In the genomic region with DNA sequence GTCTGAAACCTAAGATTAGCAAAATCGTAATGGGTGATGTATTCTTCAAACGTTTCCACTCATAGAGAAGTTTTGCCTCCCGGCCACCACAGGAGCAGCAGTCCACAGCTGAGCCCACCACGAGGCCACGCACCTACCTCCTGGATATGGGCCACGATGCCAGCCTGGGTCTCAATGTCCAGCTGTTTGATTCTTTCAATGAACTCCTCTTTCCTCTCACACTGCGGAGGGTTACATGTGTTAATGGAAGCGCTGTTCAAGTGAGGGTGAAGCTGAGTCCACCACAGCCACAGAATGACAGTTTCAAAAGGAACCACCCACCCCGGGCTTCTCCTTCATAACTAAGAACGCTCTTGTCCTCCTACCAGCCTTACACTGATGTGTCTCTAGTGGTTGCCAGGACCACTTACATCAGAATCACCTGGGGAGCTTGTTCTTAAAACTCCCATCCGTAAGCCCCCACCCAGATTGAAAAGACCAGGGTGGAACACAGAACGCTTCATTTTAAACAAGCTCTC, we compare ENCODE assay signal across 24 cellular contexts.
A peak's percentile ranks its signal among the peaks of the same experiment; 100 is the strongest.
DNase-seq lines count a peak whose midpoint lies in the region; ATAC-seq and TF ChIP-seq lines count a peak whose summit lies in the region.
"Had no signal": no experiment of that assay in that cellular context is flagged by ENCODE, and none has a peak within 500 bp of the region (broad histone marks: within the 10 kb centered on the region; RNA-seq: fewer than 3 reads in every experiment).

No MANE protein-coding gene starts in this region.

- no peak overlapping the region for H2BK15ac ChIP-seq in neuronal stem cell (ENCODE audit: low read length)

- no peaks in the 10 kb centered on the region for H3K27me3 Mint-ChIP-seq in activated CD8-positive, alpha-beta T cell treated with anti-CD3 and anti-CD28 coated beads for 36 hours
- no peaks in the 10 kb centered on the region for H3K27me3 Mint-ChIP-seq in activated CD8-positive, alpha-beta T cell treated with anti-CD3 and anti-CD28 coated beads, Interleukin-2, amount 10 ng/mL, durations not matched to agents 7 days and 5 days (ENCODE audit: low read depth)
- H3K27me3 Mint-ChIP-seq in chondrocyte (ENCODE audit: low read depth): no peaks in the 10 kb centered on the region
- H3K27me3 Mint-ChIP-seq: activated CD4-positive, alpha-beta T cell treated with anti-CD3 and anti-CD28 coated beads, Interleukin-2, amount 10 ng/mL, durations not matched to agents 24 days and 14 days; B cell had no signal

- no peak overlapping the region for H3K4me3 Mint-ChIP-seq in activated CD8-positive, alpha-beta T cell treated with anti-CD3 and anti-CD28 coated beads for 36 hours
- no peak overlapping the region for H3K4me3 Mint-ChIP-seq in activated CD8-positive, alpha-beta T cell treated with anti-CD3 and anti-CD28 coated beads, Interleukin-2, amount 10 ng/mL, durations not matched to agents 7 days and 5 days
- no peak overlapping the region for H3K4me3 Mint-ChIP-seq in chondrocyte (ENCODE audit: unreplicated experiment)
- H3K4me3 Mint-ChIP-seq: activated CD4-positive, alpha-beta T cell treated with anti-CD3 and anti-CD28 coated beads, Interleukin-2, amount 10 ng/mL, durations not matched to agents 24 days and 14 days; activated naive CD4-positive, alpha-beta T cell treated with anti-CD3 and anti-CD28 coated beads for 36 hours; B cell had no signal

- H3K27me3 ChIP-seq in neuronal stem cell (ENCODE audit: control insufficient read depth in 3 of 3, insufficient read depth in 3 of 3, low read depth in 1 of 3, low read length in 3 of 3) (no peaks in the 10 kb centered on the region), lower lobe of right lung (ENCODE audit: low read depth) (no peaks in the 10 kb centered on the region), right cardiac atrium (ENCODE audit: control insufficient read depth, insufficient read depth) (no peaks in the 10 kb centered on the region)
- H3K27me3 ChIP-seq: neutrophil, spleen had no signal

- peaks cover 0 to 9% of the 10 kb centered on the region in 2 donors for H3K4me1 ChIP-seq in neuronal stem cell (ENCODE audit: control insufficient read depth in 2 of 2, insufficient read depth in 1 of 2, low read depth in 1 of 2, low read length in 2 of 2)
- H3K4me1 ChIP-seq in lower lobe of right lung: no peaks in the 10 kb centered on the region
- H3K4me1 ChIP-seq in right cardiac atrium (ENCODE audit: control insufficient read depth, insufficient read depth, low read length): no peaks in the 10 kb centered on the region

- no peak overlapping the region for H4K8ac ChIP-seq in neuronal stem cell (ENCODE audit: low read depth, low read length)

- POLR2A ChIA-PET in activated CD8-positive, alpha-beta T cell treated with anti-CD3 and anti-CD28 coated beads for 36 hours (lab: Charles Lee): interaction anchor here (0.6 to 2.4 kb wide), 10 partner anchors 11 to 79 kb away, joined by 3 to 9 read pairs (median 4); no protein-coding TSS in a partner anchor
- POLR2A ChIA-PET in activated CD8-positive, alpha-beta T cell treated with anti-CD3 and anti-CD28 coated beads, Interleukin-2, amount 10 ng/mL, durations not matched to agents 7 days and 5 days (lab: Charles Lee): interaction anchor here (0.8 to 1.3 kb wide), 3 partner anchors 8 to 18 kb away, joined by 3 read pairs; no protein-coding TSS in a partner anchor

- H3K14ac ChIP-seq in neuronal stem cell (ENCODE audit: low read length): no peak overlapping the region

- WGBS in neuronal stem cell (ENCODE audit: extremely low coverage in 2 of 2, insufficient read length in 2 of 2, insufficient replicate concordance in 1 of 2), 2 donors: no CpG with 5 or more reads among the region's 12 CpGs
- WGBS in right cardiac atrium: 85% methylated on average over 12 of the region's 12 CpGs

- peak overlapping the region; percentile 66 for H2BK5ac ChIP-seq in neuronal stem cell (ENCODE audit: low read length)

- H2BK12ac ChIP-seq in neuronal stem cell (ENCODE audit: low read length): no peak overlapping the region

- H4K91ac ChIP-seq in neuronal stem cell (ENCODE audit: low read depth, low read length, poor library complexity): no peak overlapping the region

- H3K36me3 Mint-ChIP-seq in activated CD8-positive, alpha-beta T cell treated with anti-CD3 and anti-CD28 coated beads for 36 hours (ENCODE audit: low read depth): peaks cover 24% of the 10 kb centered on the region
- H3K36me3 Mint-ChIP-seq in activated CD8-positive, alpha-beta T cell treated with anti-CD3 and anti-CD28 coated beads, Interleukin-2, amount 10 ng/mL, durations not matched to agents 7 days and 5 days (ENCODE audit: low read depth): peaks cover 51% of the 10 kb centered on the region
- H3K36me3 Mint-ChIP-seq in chondrocyte (ENCODE audit: low read depth): peaks cover 2% of the 10 kb centered on the region

- H3K23ac ChIP-seq in neuronal stem cell (ENCODE audit: low read depth, low read length, poor library complexity): no peak overlapping the region

- no peak overlapping the region for H3K27ac ChIP-seq in neuronal stem cell (replicated peaks; ENCODE audit: low read length)
- no peak overlapping the region for H3K27ac ChIP-seq in lower lobe of right lung
- no peak overlapping the region for H3K27ac ChIP-seq in right cardiac atrium (ENCODE audit: low read length)
- H3K27ac ChIP-seq: 22Rv1, neutrophil, spleen had no signal

- no peak overlapping the region for H3K4me2 ChIP-seq in neuronal stem cell (ENCODE audit: insufficient read depth, low read length, poor library complexity, severe bottlenecking)

- H3K4me1 Mint-ChIP-seq in activated CD8-positive, alpha-beta T cell treated with anti-CD3 and anti-CD28 coated beads for 36 hours (ENCODE audit: low read depth): peaks cover 24% of the 10 kb centered on the region
- peaks cover 23% of the 10 kb centered on the region for H3K4me1 Mint-ChIP-seq in activated CD8-positive, alpha-beta T cell treated with anti-CD3 and anti-CD28 coated beads, Interleukin-2, amount 10 ng/mL, durations not matched to agents 7 days and 5 days (ENCODE audit: low read depth)
- H3K4me1 Mint-ChIP-seq in chondrocyte (ENCODE audit: low read depth): no peaks in the 10 kb centered on the region

- no peak overlapping the region for H2AFZ ChIP-seq in neuronal stem cell (ENCODE audit: low read length)

- H3K36me3 ChIP-seq in neuronal stem cell (replicated peaks in 1 of 2; ENCODE audit: control insufficient read depth in 2 of 2, insufficient read depth in 2 of 2, low read length in 2 of 2): peaks cover 17 to 45% of the 10 kb centered on the region in 2 donors
- peaks cover 41% of the 10 kb centered on the region for H3K36me3 ChIP-seq in lower lobe of right lung

- TF ChIP-seq CTCF in activated CD8-positive, alpha-beta T cell treated with anti-CD3 and anti-CD28 coated beads for 36 hours (IDR thresholded peaks at IDR 0.05): no peak
- TF ChIP-seq CTCF in chondrocyte (IDR thresholded peaks at IDR 0.05) (no peak), lower lobe of right lung (IDR thresholded peaks at IDR 0.05) (no peak)

- H3K9me3 ChIP-seq in neuronal stem cell (replicated peaks in 1 of 2; ENCODE audit: control insufficient read depth in 2 of 2, insufficient read depth in 1 of 2, low read depth in 1 of 2, low read length in 2 of 2) (no peaks in the 10 kb centered on the region), lower lobe of right lung (no peaks in the 10 kb centered on the region), right cardiac atrium (ENCODE audit: control insufficient read depth, low read length) (no peaks in the 10 kb centered on the region)
- H3K9me3 ChIP-seq: neutrophil, spleen had no signal

- no peak overlapping the region for H2BK120ac ChIP-seq in neuronal stem cell (ENCODE audit: low read depth, low read length)

- H3K4ac ChIP-seq in neuronal stem cell (ENCODE audit: low read length): no peak overlapping the region

- no peak for DNase-seq in activated CD8-positive, alpha-beta T cell treated with anti-CD3 and anti-CD28 coated beads for 36 hours
- DNase-seq in activated CD8-positive, alpha-beta T cell treated with anti-CD3 and anti-CD28 coated beads, Interleukin-2, amount 10 ng/mL, durations not matched to agents 7 days and 5 days: no peak
- DNase-seq in NOMO-1 (lab: John Stamatoyannopoulos, UW; ENCODE audit: unreplicated experiment in 2 of 2) (peak; percentile 53 to 54), chondrocyte (ENCODE audit: low spot score) (peak; percentile 61), neuronal stem cell (ENCODE audit: low spot score) (no peak), lower lobe of right lung (no peak), right cardiac atrium (no peak)
- DNase-seq: activated CD4-positive, alpha-beta T cell treated with anti-CD3 and anti-CD28 coated beads, Interleukin-2, amount 10 ng/mL, durations not matched to agents 24 days and 14 days; activated naive CD4-positive, alpha-beta T cell treated with anti-CD3 and anti-CD28 coated beads for 36 hours; glutamatergic neuron; HCEC 1CT; left cardiac atrium; mesendoderm; NCI-H1436 treated with DMSO at 0.1 percent for 48 hours; NCI-H748 treated with DMSO at 0.1 percent for 48 hours; PC-3; SIG-M5; stimulated activated CD4-positive, alpha-beta T cell treated with anti-CD3 and anti-CD28 coated beads, Interleukin-4, amount 100 ng/mL, for 24 hours; T-helper 1 cell had no signal

- H3K27ac Mint-ChIP-seq in activated CD8-positive, alpha-beta T cell treated with anti-CD3 and anti-CD28 coated beads for 36 hours: peak overlapping the region; percentile 49
- H3K27ac Mint-ChIP-seq in activated CD8-positive, alpha-beta T cell treated with anti-CD3 and anti-CD28 coated beads, Interleukin-2, amount 10 ng/mL, durations not matched to agents 7 days and 5 days: no peak overlapping the region
- no peak overlapping the region for H3K27ac Mint-ChIP-seq in chondrocyte (ENCODE audit: unreplicated experiment)
- H3K27ac Mint-ChIP-seq: activated CD4-positive, alpha-beta T cell treated with anti-CD3 and anti-CD28 coated beads, Interleukin-2, amount 10 ng/mL, durations not matched to agents 24 days and 14 days; activated naive CD4-positive, alpha-beta T cell treated with anti-CD3 and anti-CD28 coated beads for 36 hours; B cell had no signal

- no peak overlapping the region for H3K4me3 ChIP-seq in neuronal stem cell (ENCODE audit: low read length in 2 of 2)
- no peak overlapping the region for H3K4me3 ChIP-seq in lower lobe of right lung
- no peak overlapping the region for H3K4me3 ChIP-seq in right cardiac atrium (ENCODE audit: low read length)
- H3K4me3 ChIP-seq: spleen had no signal

- CTCF ChIA-PET in activated CD8-positive, alpha-beta T cell treated with anti-CD3 and anti-CD28 coated beads for 36 hours (lab: Charles Lee): interaction anchor here (1.2 to 5.2 kb wide), 3 partner anchors 8 to 18 kb away, joined by 4 to 27 read pairs (median 9); no protein-coding TSS in a partner anchor
- CTCF ChIA-PET in activated CD8-positive, alpha-beta T cell treated with anti-CD3 and anti-CD28 coated beads, Interleukin-2, amount 10 ng/mL, durations not matched to agents 7 days and 5 days (lab: Charles Lee): interaction anchor here (0.7 to 2.2 kb wide), 8 partner anchors 9 to 58 kb away, joined by 3 to 7 read pairs (median 4); no protein-coding TSS in a partner anchor

- H2AK5ac ChIP-seq in neuronal stem cell (ENCODE audit: low read depth, low read length): no peak overlapping the region

- no peaks in the 10 kb centered on the region for H3K9me3 Mint-ChIP-seq in activated CD8-positive, alpha-beta T cell treated with anti-CD3 and anti-CD28 coated beads for 36 hours
- no peaks in the 10 kb centered on the region for H3K9me3 Mint-ChIP-seq in activated CD8-positive, alpha-beta T cell treated with anti-CD3 and anti-CD28 coated beads, Interleukin-2, amount 10 ng/mL, durations not matched to agents 7 days and 5 days (ENCODE audit: insufficient read depth)
- no peaks in the 10 kb centered on the region for H3K9me3 Mint-ChIP-seq in chondrocyte (ENCODE audit: low read depth)
- H3K9me3 Mint-ChIP-seq: activated CD4-positive, alpha-beta T cell treated with anti-CD3 and anti-CD28 coated beads, Interleukin-2, amount 10 ng/mL, durations not matched to agents 24 days and 14 days; activated naive CD4-positive, alpha-beta T cell treated with anti-CD3 and anti-CD28 coated beads for 36 hours had no signal

- ATAC-seq in activated CD8-positive, alpha-beta T cell treated with anti-CD3 and anti-CD28 coated beads for 36 hours: no peak
- no peak for ATAC-seq in activated CD8-positive, alpha-beta T cell treated with anti-CD3 and anti-CD28 coated beads, Interleukin-2, amount 10 ng/mL, durations not matched to agents 7 days and 5 days
- ATAC-seq in lower lobe of right lung (no peak), GM18907 (IDR thresholded peaks at IDR 0.05; ENCODE audit: unreplicated experiment) (no peak), right cardiac atrium (no peak)
- ATAC-seq: left cardiac atrium, PC-3 had no signal

- no peak overlapping the region for H3K18ac ChIP-seq in neuronal stem cell (ENCODE audit: low read length)

- H3K9ac ChIP-seq in neuronal stem cell (ENCODE audit: low read depth, low read length, poor library complexity): no peak overlapping the region

- intact Hi-C loops in activated CD8-positive, alpha-beta T cell treated with anti-CD3 and anti-CD28 coated beads for 36 hours (cut with micrococcal nuclease): no loop called here
- intact Hi-C loops in lower lobe of right lung (cut with DNase I): no loop called here
- intact Hi-C loops in right cardiac atrium (cut with DNase I): no loop called here

- H3K79me1 ChIP-seq in neuronal stem cell (ENCODE audit: low read depth, low read length): peaks cover 6% of the 10 kb centered on the region

Comparison
In these comparisons a context has a peak if more than half of its experiments do, and no peak if none do; other contexts are left out.
1. DNase-seq: peak in NOMO-1 (2 of 2) and chondrocyte (single experiment); none in activated CD8-positive, alpha-beta T cell treated with anti-CD3 and anti-CD28 coated beads for 36 hours (single experiment), activated CD8-positive, alpha-beta T cell treated with anti-CD3 and anti-CD28 coated beads, Interleukin-2, amount 10 ng/mL, durations not matched to agents 7 days and 5 days (single experiment), neuronal stem cell (single experiment), lower lobe of right lung (single experiment) and right cardiac atrium (0 of 3).